ENCODE assay signal across 1 cellular context in the genomic region with DNA sequence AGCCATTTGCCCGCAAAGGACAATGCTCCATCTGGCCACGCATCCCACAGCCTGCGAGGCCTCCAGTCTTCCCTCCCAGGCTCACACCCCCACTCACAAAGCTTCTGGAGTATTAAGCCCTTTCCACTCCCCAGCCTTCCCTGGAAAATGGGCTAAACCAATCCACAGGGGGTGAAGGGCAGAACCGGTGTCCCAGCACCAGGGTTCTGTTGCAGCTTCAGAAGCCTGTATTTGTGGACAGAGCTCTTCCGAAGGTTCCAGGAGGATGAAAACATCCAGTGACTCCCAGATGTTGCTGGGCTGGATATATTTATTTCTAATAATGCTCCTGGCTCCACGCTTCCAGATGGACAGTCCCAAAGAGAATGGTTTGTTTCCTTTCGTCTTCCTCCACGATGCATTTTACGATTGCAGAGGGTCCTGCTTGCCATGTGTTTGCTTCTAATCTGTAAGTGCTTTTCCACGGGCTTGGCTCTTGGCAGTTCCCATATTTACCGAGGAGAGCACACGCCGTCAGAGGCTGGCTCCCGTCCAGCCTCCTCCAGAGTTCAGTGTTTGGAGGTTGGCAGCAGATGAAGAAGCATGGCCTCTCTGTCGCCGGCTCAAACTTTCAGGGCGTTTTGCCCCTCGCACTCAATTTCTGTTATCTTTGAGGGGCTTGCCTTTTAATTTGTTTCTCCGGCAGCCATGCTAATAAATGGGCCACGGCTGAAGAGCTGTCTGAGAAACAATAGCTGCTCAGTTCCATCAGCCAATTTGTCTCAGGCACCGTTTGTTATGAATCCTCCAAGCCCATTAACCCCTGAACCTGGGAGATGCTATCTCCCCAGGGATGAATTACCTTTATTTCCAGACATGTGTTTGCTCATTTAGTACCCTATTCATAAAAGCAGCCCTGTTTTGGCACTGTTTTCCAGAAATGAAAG.
TF ChIP-seq lines count a peak whose summit lies in the region.

No MANE protein-coding gene starts in this region.

TF ChIP-seq in HEK293, 187 proteins besides CTCF, POLR2A, EP300 and RAD21 (continued from another document):
- TF ChIP-seq PRDM10 (tag by site-specific recombination; IDR thresholded peaks at IDR 0.05) (peak; percentile 99), ZNF341 (tag by site-specific recombination; IDR thresholded peaks at IDR 0.05; ENCODE audit: low read depth) (peak; percentile 55), PRDM6 (tag by site-specific recombination; IDR thresholded peaks at IDR 0.05) (no peak), ZBTB44 (tag by site-specific recombination; IDR thresholded peaks at IDR 0.05) (peak; percentile 61; the same call in 1 of the 2 replicates), ZNF155 (tag by site-specific recombination; IDR thresholded peaks at IDR 0.05) (no peak)
